Comparison of ENCODE assay signal across 8 cellular contexts in genomic region chr10:128263891-128264688, GRCh38.
DNase-seq lines count a peak whose midpoint lies in the region; ATAC-seq and TF ChIP-seq lines count a peak whose summit lies in the region.

No MANE protein-coding gene starts in this region.

- H3K9me2 ChIP-seq in GM23248 (ENCODE audit: insufficient read depth) = no peaks in the 10 kb centered on the region

- 7 to 9% methylated on average over 13 of the region's 13 CpGs for WGBS in GM23248 (ENCODE audit: low coverage in 1 of 2, low lambda C conversion rate in 2 of 2, missing lambda C conversion rate in 2 of 2), 2 experiments

- H3K27ac ChIP-seq in GM23248 = no peak overlapping the region
- H3K27ac ChIP-seq in vagina = no peak overlapping the region

- H3K79me2 ChIP-seq in GM23248 (ENCODE audit: insufficient read depth) = no peaks in the 10 kb centered on the region

- no peak overlapping the region for H3K9ac ChIP-seq in GM23248

- in situ Hi-C loops in GM23248 (cut with MboI) = no loop called here

- H3K4me1 ChIP-seq in GM23248 (ENCODE audit: insufficient read depth) (no peaks in the 10 kb centered on the region), vagina (no peaks in the 10 kb centered on the region)

- H3K36me3 ChIP-seq in GM23248 (ENCODE audit: low read depth) (no peaks in the 10 kb centered on the region), vagina (no peaks in the 10 kb centered on the region)

- TF ChIP-seq CTCF in omental fat pad (IDR thresholded peaks at IDR 0.05) (no peak), vagina (IDR thresholded peaks at IDR 0.05) (peak in 2 of 3 experiments; percentile 40 to 66)

- no peak overlapping the region for H2AFZ ChIP-seq in GM23248

- intact Hi-C loops in vagina (cut with DNase I) = no loop called here

- H3K27me3 ChIP-seq in GM23248 (replicated peaks; ENCODE audit: insufficient read depth) (peaks cover 7% of the 10 kb centered on the region; the same call in 1 of the 2 replicates), vagina (no peaks in the 10 kb centered on the region)

- H4K20me1 ChIP-seq in GM23248 (ENCODE audit: insufficient read depth) = no peaks in the 10 kb centered on the region

- H3K4me3 ChIP-seq in GM23248 = no peak overlapping the region
- no peak overlapping the region for H3K4me3 ChIP-seq in vagina

- no peak for TF ChIP-seq POLR2A in vagina (IDR thresholded peaks at IDR 0.05)

- H3K9me3 ChIP-seq in GM23248 (ENCODE audit: low read depth) (no peaks in the 10 kb centered on the region), vagina (no peaks in the 10 kb centered on the region)

- peak; percentile 69 for DNase-seq in DMS114 treated with DMSO at 0.1 percent for 48 hours (lab: John Stamatoyannopoulos, UW; ENCODE audit: unreplicated experiment)
- peak; percentile 71 for DNase-seq in GM23248
- peak; percentile 29 for DNase-seq in NCI-H510A (lab: John Stamatoyannopoulos, UW)
- DNase-seq in activated T-cell treated with anti-CD3 and anti-CD28 coated beads for 24 hours (ENCODE audit: low read depth) = peak; percentile 15
- peak; percentile 29 for DNase-seq in fibroblast of peridontal ligament (ENCODE audit: extremely low read depth)
- DNase-seq in omental fat pad (ENCODE audit: low spot score) = peak; percentile 42
- DNase-seq in vagina (ENCODE audit: extremely low spot score in 2 of 2) = no peak

- no peak overlapping the region for H3K4me2 ChIP-seq in GM23248 (ENCODE audit: unreplicated experiment)

- ATAC-seq in omental fat pad (ENCODE audit: low FRiP score) = no peak
- ATAC-seq in GM21786 (IDR thresholded peaks at IDR 0.05; ENCODE audit: unreplicated experiment) = no peak

- no peaks in the 10 kb centered on the region for H3F3A ChIP-seq in GM23248 (ENCODE audit: insufficient read depth)

Comparison
In these comparisons a context has a peak if more than half of its experiments do, and no peak if none do; other contexts are left out.
1. DNase-seq: peak in DMS114 treated with DMSO at 0.1 percent for 48 hours (single experiment), GM23248 (single experiment), NCI-H510A (single experiment), activated T-cell treated with anti-CD3 and anti-CD28 coated beads for 24 hours (single experiment), fibroblast of peridontal ligament (single experiment) and omental fat pad (single experiment); none in vagina (0 of 2).
2. CTCF ChIP-seq: peak in vagina (2 of 3); none in omental fat pad (0 of 3).